ENCODE assay signal across 1 cellular context in genomic region chr5:76720988-76721569, GRCh38.
TF ChIP-seq lines count a peak whose summit lies in the region.

No MANE protein-coding gene starts in this region.

TF ChIP-seq in GM12878, 131 proteins besides CTCF, POLR2A, EP300 and RAD21 (continued from another document):
- TF ChIP-seq TBL1XR1 (IDR thresholded peaks at IDR 0.05; ENCODE audit: low read depth, low read length) (peak; percentile 81), BCL11A (IDR thresholded peaks at IDR 0.05; ENCODE audit: low read depth, low read length) (peak; percentile 85), ZNF687 (IDR thresholded peaks at IDR 0.05) (peak; percentile 32; the same call in 1 of the 2 replicates), PKNOX1 (IDR thresholded peaks at IDR 0.05) (0 out of 2 replicates have a peak, but pooled peaks have one; percentile 12), BHLHE40 (IDR thresholded peaks at IDR 0.05; ENCODE audit: borderline replicate concordance in 1 of 2, low read depth in 2 of 2, low read length in 1 of 2) (peak in 1 of 2 experiments; percentile 68; a peak in 2 of 4 replicates), ATF7 (IDR thresholded peaks at IDR 0.05; ENCODE audit: low read depth) (peak; percentile 94), IKZF1 (conservative IDR thresholded peaks at IDR 0.05) (peak; percentile 81), RELB (IDR thresholded peaks at IDR 0.05; ENCODE audit: low read depth) (peak; percentile 83; the same call in 1 of the 2 replicates), GATAD2B (conservative IDR thresholded peaks at IDR 0.05; ENCODE audit: low read depth) (0 out of 2 replicates have a peak, but pooled peaks have one; percentile 37), SPI1 (IDR thresholded peaks at IDR 0.05; ENCODE audit: borderline replicate concordance, insufficient read depth, low read depth, low read length) (peak; percentile 96), JUND (IDR thresholded peaks at IDR 0.05; ENCODE audit: low read depth, low read length) (no peak), TCF12 (IDR thresholded peaks at IDR 0.05; ENCODE audit: low read depth, low read length) (no peak), ZNF384 (IDR thresholded peaks at IDR 0.05; ENCODE audit: borderline replicate concordance, low read depth, low read length) (peak; percentile 84), E2F8 (IDR thresholded peaks at IDR 0.05; ENCODE audit: low read depth, partially characterized antibody) (peak; percentile 48), NR2F1 (conservative IDR thresholded peaks at IDR 0.05) (peak; percentile 61; the same call in 1 of the 2 replicates), MTA3 (IDR thresholded peaks at IDR 0.05; ENCODE audit: borderline replicate concordance, low read length) (peak; percentile 43; the same call in 1 of the 2 replicates), SP1 (IDR thresholded peaks at IDR 0.05; ENCODE audit: low read depth, low read length) (peak; percentile 41), SMARCA5 (IDR thresholded peaks at IDR 0.05) (peak; percentile 65; the same call in 1 of the 2 replicates), ZBED1 (IDR thresholded peaks at IDR 0.05; ENCODE audit: borderline replicate concordance) (no peak), SMAD1 (IDR thresholded peaks at IDR 0.05; ENCODE audit: low read depth, partially characterized antibody) (no peak), FOS (IDR thresholded peaks at IDR 0.05; ENCODE audit: borderline replicate concordance, extremely low read depth, insufficient read length) (no peak), MEF2A (IDR thresholded peaks at IDR 0.05; ENCODE audit: insufficient read depth, low read depth, low read length) (peak; percentile 69; the same call in 1 of the 2 replicates), HDAC6 (IDR thresholded peaks at IDR 0.05; ENCODE audit: unreplicated experiment) (no peak), RUNX3 (IDR thresholded peaks at IDR 0.05; ENCODE audit: low read length) (peak; percentile 72), HSF1 (IDR thresholded peaks at IDR 0.05; ENCODE audit: low read depth, low read length) (no peak), NBN (IDR thresholded peaks at IDR 0.05) (peak; percentile 88), ETV6 (conservative IDR thresholded peaks at IDR 0.05 in 1 of 2, IDR thresholded peaks at IDR 0.05 in 1 of 2; ENCODE audit: borderline replicate concordance in 1 of 2, low read depth in 1 of 2) (peak in 1 of 2 experiments; percentile 38; a peak in 1 of 4 replicates), MLLT1 (IDR thresholded peaks at IDR 0.05) (peak; percentile 96), CREM (IDR thresholded peaks at IDR 0.05; ENCODE audit: low read depth) (peak; percentile 49; the same call in 1 of the 2 replicates), SKIL (IDR thresholded peaks at IDR 0.05; ENCODE audit: low read depth, poor library complexity, severe bottlenecking) (peak; percentile 93), MEF2B (IDR thresholded peaks at IDR 0.05; ENCODE audit: partially characterized antibody, poor library complexity, severe bottlenecking) (peak; percentile 75), SMC3 (IDR thresholded peaks at IDR 0.05; ENCODE audit: borderline replicate concordance, low read length) (no peak), DPF2 (IDR thresholded peaks at IDR 0.05) (0 out of 2 replicates have a peak, but pooled peaks have one; percentile 64), IKZF2 (IDR thresholded peaks at IDR 0.05) (peak; percentile 84 to 90), NFIC (IDR thresholded peaks at IDR 0.05; ENCODE audit: low read depth, low read length) (peak; percentile 65; the same call in 1 of the 2 replicates), JUNB (IDR thresholded peaks at IDR 0.05) (no peak), MTA2 (IDR thresholded peaks at IDR 0.05; ENCODE audit: low read depth) (peak; percentile 80)
TF ChIP-seq in GM12878: peak in this region for 32.
